In the genomic region with DNA sequence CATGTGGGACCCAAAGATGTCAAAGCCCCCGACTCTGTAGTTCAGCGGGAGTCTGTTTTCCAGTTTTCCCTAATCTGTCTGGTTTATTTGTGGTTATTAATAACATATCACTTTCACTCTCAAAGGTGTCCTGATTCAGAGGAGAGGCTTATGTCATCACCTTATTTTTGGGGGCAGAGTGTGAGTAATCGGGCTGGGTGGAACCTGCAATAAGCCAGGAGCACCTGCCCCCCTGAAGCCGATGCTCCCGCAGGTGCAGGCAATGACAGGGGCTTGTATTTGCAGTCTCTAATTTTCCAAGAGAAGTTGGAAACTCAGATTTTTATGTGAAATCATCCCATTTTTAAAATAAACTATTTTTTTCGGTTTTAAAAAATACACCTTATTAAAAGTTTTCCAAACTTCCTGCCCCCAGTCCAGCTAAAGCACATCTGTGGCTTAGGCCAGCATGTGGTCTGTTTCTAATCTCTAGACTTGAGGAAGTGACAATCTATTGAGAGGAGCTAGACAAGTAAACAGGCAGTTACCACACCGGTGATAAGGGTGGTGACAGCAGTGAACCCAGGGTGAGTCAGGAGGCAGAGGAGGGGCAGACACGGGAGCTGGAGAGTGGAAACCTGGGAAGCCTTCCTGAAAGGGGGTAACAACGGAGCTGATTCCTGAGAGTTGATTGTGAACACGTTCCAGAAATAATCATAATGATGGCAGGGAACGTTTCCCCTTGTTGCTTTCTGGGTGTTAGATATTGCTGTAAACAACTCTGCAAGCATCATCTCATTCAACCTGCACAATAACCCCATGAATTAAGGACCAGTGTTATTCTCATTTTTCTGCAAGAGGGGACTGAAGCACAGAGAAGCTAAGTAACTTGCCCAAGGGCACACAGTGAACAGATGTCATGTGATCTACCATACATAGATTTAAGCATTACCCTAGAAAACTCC, we compare ENCODE assay signal across 8 cellular contexts. TPM values are rescaled to one million over a fixed set of nuclear protein-coding genes. Genes with fewer than 3 reads are reported as not detected.
DNase-seq lines count a peak whose midpoint lies in the region; ATAC-seq lines count a peak whose summit lies in the region.

No MANE protein-coding gene starts in this region.

- peak overlapping the region in 9 of 11 experiments; percentile 6 to 63 (median 36); a peak in 13 of 22 replicates for H3K9ac ChIP-seq in BLaER1 treated with 17β-estradiol and CSF1 and Interleukin-3, amounts not matched to agents 10 nM and 100 nM

- no peaks in the 10 kb centered on the region for H3K9me3 ChIP-seq in BLaER1 treated with 17β-estradiol and CSF1 and Interleukin-3, amounts not matched to agents 10 nM and 100 nM (replicated peaks in 1 of 11)

- H3K27me3 ChIP-seq in BLaER1 treated with 17β-estradiol and CSF1 and Interleukin-3, amounts not matched to agents 10 nM and 100 nM: no peaks in the 10 kb centered on the region

- H3K27ac ChIP-seq in BLaER1 treated with 17β-estradiol and CSF1 and Interleukin-3, amounts not matched to agents 10 nM and 100 nM: peak overlapping the region in 9 of 11 experiments; percentile 24 to 82 (median 64); a peak in 17 of 22 replicates
- H3K27ac ChIP-seq in epithelial cell of prostate: peak overlapping the region; percentile 100

- peaks cover 39 to 100% (median 85%) of the 10 kb centered on the region in 10 experiments for H3K4me1 ChIP-seq in BLaER1 treated with 17β-estradiol and CSF1 and Interleukin-3, amounts not matched to agents 10 nM and 100 nM

- peaks cover 0 to 5% (median 0%) of the 10 kb centered on the region in 11 experiments; a peak in 1 of 22 replicates for H4K20me1 ChIP-seq in BLaER1 treated with 17β-estradiol and CSF1 and Interleukin-3, amounts not matched to agents 10 nM and 100 nM

- no peak overlapping the region for H3K4me3 ChIP-seq in BLaER1 treated with 17β-estradiol and CSF1 and Interleukin-3, amounts not matched to agents 10 nM and 100 nM

- ATAC-seq in GM19328 (IDR thresholded peaks at IDR 0.05; ENCODE audit: unreplicated experiment) (peak; percentile 35), HG03280 (IDR thresholded peaks at IDR 0.05; ENCODE audit: unreplicated experiment) (peak; percentile 53)

- intact Hi-C loops in posterior vena cava (cut with DNase I): no loop called here

- DNase-seq in SKM-1 treated with dmso at 0.1 percent for 144 hours (lab: John Stamatoyannopoulos, UW; ENCODE audit: unreplicated experiment) (peak; percentile 78), epithelial cell of prostate (ENCODE audit: low read depth, low spot score) (no peak), posterior vena cava (ENCODE audit: low spot score) (peak; percentile 76), NCI-H526 (lab: John Stamatoyannopoulos, UW) (no peak), NCI-H1092 (lab: John Stamatoyannopoulos, UW) (no peak)

- peak overlapping the region; percentile 47 to 94 (median 79) for H3K4me2 ChIP-seq in BLaER1 treated with 17β-estradiol and CSF1 and Interleukin-3, amounts not matched to agents 10 nM and 100 nM

- no peaks in the 10 kb centered on the region for H3K36me3 ChIP-seq in BLaER1 treated with 17β-estradiol and CSF1 and Interleukin-3, amounts not matched to agents 10 nM and 100 nM

RNA-seq across cellular contexts. Expression of a gene that starts 37.3 kb away (rescaled TPM):
- total RNA-seq in posterior vena cava: 10 to 100 TPM; 87.8 to 89.9 TPM

Comparison
In these comparisons a context has a peak if more than half of its experiments do, and no peak if none do; other contexts are left out.
1. DNase-seq: peak in SKM-1 treated with dmso at 0.1 percent for 144 hours (single experiment) and posterior vena cava (single experiment); none in epithelial cell of prostate (single experiment), NCI-H526 (0 of 2) and NCI-H1092 (single experiment).